Comparison of ENCODE assay signal across 1 cellular context in genomic region chr16:27706156-27706705, GRCh38.
TF ChIP-seq lines count a peak whose summit lies in the region.

No MANE protein-coding gene starts in this region.

TF ChIP-seq in HepG2, 621 proteins besides CTCF, POLR2A, EP300 and RAD21 (continued from another document):
- TF ChIP-seq ZNF646 (CRISPR knock-in tag; IDR thresholded peaks at IDR 0.05) (no peak), ZNF773 (CRISPR knock-in tag; IDR thresholded peaks at IDR 0.05; ENCODE audit: borderline replicate concordance) (no peak), ZNF747 (CRISPR knock-in tag; IDR thresholded peaks at IDR 0.05; ENCODE audit: borderline replicate concordance) (no peak), ZNF138 (CRISPR knock-in tag; IDR thresholded peaks at IDR 0.05; ENCODE audit: low read depth) (no peak), ZNF703 (CRISPR knock-in tag; IDR thresholded peaks at IDR 0.05; ENCODE audit: borderline replicate concordance) (no peak), STAT5B (CRISPR knock-in tag; IDR thresholded peaks at IDR 0.05) (no peak), ARHGAP35 (CRISPR knock-in tag; IDR thresholded peaks at IDR 0.05; ENCODE audit: borderline replicate concordance) (no peak), ZNF235 (CRISPR knock-in tag; IDR thresholded peaks at IDR 0.05; ENCODE audit: borderline replicate concordance) (no peak), ETV6 (CRISPR knock-in tag; conservative IDR thresholded peaks at IDR 0.05) (no peak)
